26 cellular contexts compared by ENCODE assay signal in genomic region chr17:3034578-3034920, GRCh38. TPM values are rescaled to one million over a fixed set of nuclear protein-coding genes. Genes with fewer than 3 reads are reported as not detected.
DNase-seq lines count a peak whose midpoint lies in the region; ATAC-seq and TF ChIP-seq lines count a peak whose summit lies in the region.
"Had no signal": no experiment of that assay in that cellular context is flagged by ENCODE, and none has a peak within 500 bp of the region (broad histone marks: within the 10 kb centered on the region; RNA-seq: fewer than 3 reads in every experiment).

No MANE protein-coding gene starts in this region.

- H3K9me3 ChIP-seq in upper lobe of right lung (no peaks in the 10 kb centered on the region), breast epithelium (no peaks in the 10 kb centered on the region)
- H3K9me3 ChIP-seq: A549, BE2C had no signal

- H3K27ac ChIP-seq in upper lobe of right lung, result no peak overlapping the region
- no peak overlapping the region for H3K27ac ChIP-seq in breast epithelium
- H3K27ac ChIP-seq: A549 had no signal

- TF ChIP-seq CTCF in upper lobe of right lung (IDR thresholded peaks at IDR 0.05) (no peak), breast epithelium (IDR thresholded peaks at IDR 0.05) (no peak)

- ATAC-seq in left lobe of liver (no peak), upper lobe of right lung (peak; percentile 17), GM21786 (IDR thresholded peaks at IDR 0.05; ENCODE audit: unreplicated experiment) (no peak)
- ATAC-seq: HCT116, Right ventricle myocardium inferior had no signal

- DNase-seq in activated effector memory CD4-positive, alpha-beta T cell treated with anti-CD3 and anti-CD28 coated beads, Interleukin-2, amount 50 U/mL, for 16 hours, result peak; percentile 58
- no peak for DNase-seq in activated effector memory CD4-positive, alpha-beta T cell treated with Interleukin-2 at 50 U/mL for 16 hours
- peak; percentile 33 for DNase-seq in activated CD8-positive, alpha-beta memory T cell treated with anti-CD3 and anti-CD28 coated beads, Interleukin-2, amount 50 U/mL, for 48 hours
- peak; percentile 40 for DNase-seq in left lobe of liver (ENCODE audit: low spot score)
- DNase-seq in upper lobe of right lung, result peak; percentile 57
- no peak for DNase-seq in activated CD4-positive, alpha-beta T cell treated with anti-CD3 and anti-CD28 coated beads for 48 hours
- no peak for DNase-seq in breast epithelium (ENCODE audit: low spot score in 2 of 2)
- DNase-seq: BE2C, COR-L47, DMS 273 treated with DMSO at 0.1 percent for 48 hours, DND-41, KBM-7, MM.1S, NCI-H1048, NCI-H1417 treated with DMSO at 0.1 percent for 48 hours, NCI-H187, NCI-H446 treated with DMSO at 0.1 percent for 48 hours, NCI-H526 treated with DMSO at 0.1 percent for 48 hours, OCI-M1 had no signal

- TF ChIP-seq POLR2A in breast epithelium (IDR thresholded peaks at IDR 0.05), result no peak

- H3K4me3 ChIP-seq in upper lobe of right lung (no peak overlapping the region), breast epithelium (no peak overlapping the region)
- H3K4me3 ChIP-seq: A549 had no signal

- H3K36me3 ChIP-seq in upper lobe of right lung (no peaks in the 10 kb centered on the region), breast epithelium (no peaks in the 10 kb centered on the region)

- H3K27me3 ChIP-seq in upper lobe of right lung (peaks cover 14% of the 10 kb centered on the region), breast epithelium (no peaks in the 10 kb centered on the region)
- H3K27me3 ChIP-seq: BE2C had no signal

- intact Hi-C loops in upper lobe of right lung (cut with DNase I), result no loop called here
- intact Hi-C loops in breast epithelium (cut with DNase I; ENCODE audit: low total_unique reads), result loop anchor here (10.0 kb wide), 1 partner anchor 1470 kb away; no protein-coding TSS in a partner anchor

- no peaks in the 10 kb centered on the region for H3K4me1 ChIP-seq in upper lobe of right lung
- no peaks in the 10 kb centered on the region for H3K4me1 ChIP-seq in breast epithelium
- H3K4me1 ChIP-seq: A549, BE2C had no signal

RNA-seq across cellular contexts. Expression of gene OR1D5, which starts 28.9 kb away (rescaled TPM):
- total RNA-seq in left lobe of liver (not detected), upper lobe of right lung (not detected), breast epithelium (not detected)
- total RNA-seq: CD4-positive, alpha-beta T cell; H1; HT1080; Right ventricle myocardium inferior had no signal

Comparison
In these comparisons a context has a peak if more than half of its experiments do, and no peak if none do; other contexts are left out.
1. DNase-seq: peak in activated effector memory CD4-positive, alpha-beta T cell treated with anti-CD3 and anti-CD28 coated beads, Interleukin-2, amount 50 U/mL, for 16 hours (single experiment), activated CD8-positive, alpha-beta memory T cell treated with anti-CD3 and anti-CD28 coated beads, Interleukin-2, amount 50 U/mL, for 48 hours (single experiment), left lobe of liver (single experiment) and upper lobe of right lung (single experiment); none in activated effector memory CD4-positive, alpha-beta T cell treated with Interleukin-2 at 50 U/mL for 16 hours (single experiment), activated CD4-positive, alpha-beta T cell treated with anti-CD3 and anti-CD28 coated beads for 48 hours (single experiment) and breast epithelium (0 of 2).